Comparison of ENCODE assay signal across 21 cellular contexts in the genomic region with DNA sequence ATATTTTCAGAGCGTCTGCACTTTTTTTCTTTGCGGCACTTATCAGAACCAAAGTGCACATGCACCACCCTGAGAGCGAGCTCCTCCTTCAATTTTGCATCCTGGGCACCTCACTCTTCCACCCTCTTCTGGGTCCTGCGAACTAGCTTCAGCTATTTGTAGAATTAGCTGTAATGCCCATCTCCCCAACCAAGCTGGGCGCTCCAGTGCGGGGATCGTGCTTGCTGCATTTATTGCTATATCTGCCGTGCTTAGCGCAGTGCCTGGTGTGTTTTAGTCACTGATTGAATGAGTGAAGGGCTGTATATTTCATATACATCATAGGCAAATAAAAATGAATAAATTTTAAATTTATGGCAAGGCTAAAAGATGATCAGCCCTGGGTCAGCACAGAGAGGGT.
"Had no signal": no experiment of that assay in that cellular context is flagged by ENCODE, and none has a peak within 500 bp of the region (broad histone marks: within the 10 kb centered on the region; RNA-seq: fewer than 3 reads in every experiment).

No MANE protein-coding gene starts in this region.

- ATAC-seq: effector memory CD8-positive, alpha-beta T cell; esophagus mucosa; foreskin keratinocyte; gastrocnemius medialis; gastroesophageal sphincter; heart left ventricle; heart right ventricle had no signal

- DNase-seq: colonic mucosa; cortex of kidney; dermis blood vessel endothelial cell; dorsolateral prefrontal cortex; effector CD4-positive, alpha-beta T cell; effector CD8-positive, alpha-beta T cell; effector memory CD4-positive, alpha-beta T cell; effector memory CD8-positive, alpha-beta T cell; endodermal cell; erythroblast; esophagus squamous epithelium; foreskin fibroblast; foreskin keratinocyte; foreskin melanocyte; gastrocnemius medialis; glutamatergic neuron; head of caudate nucleus; heart left ventricle; heart right ventricle had no signal
